Comparison of ENCODE assay signal across 16 cellular contexts in the genomic region with DNA sequence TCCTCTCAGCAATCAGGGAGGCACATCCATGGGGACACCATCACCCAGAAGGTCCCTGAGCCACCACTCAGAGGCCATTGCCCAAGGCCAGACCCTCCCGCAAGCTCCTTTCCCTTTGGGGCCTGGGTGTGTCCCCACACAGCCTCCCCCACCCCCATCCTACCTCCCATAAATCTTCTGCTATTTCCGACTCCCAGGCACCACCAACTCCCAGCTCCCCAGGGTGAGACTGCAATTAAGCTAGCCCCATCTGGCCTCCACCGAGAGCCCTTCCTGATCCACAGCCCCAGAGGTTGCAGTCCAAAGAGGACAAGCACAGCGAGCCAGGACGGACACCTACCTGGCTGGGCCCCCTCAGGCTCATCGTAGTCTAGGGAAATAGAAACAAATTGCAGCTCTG. TPM values are rescaled to one million over a fixed set of nuclear protein-coding genes. Genes with fewer than 3 reads are reported as not detected.
DNase-seq lines count a peak whose midpoint lies in the region; ATAC-seq and TF ChIP-seq lines count a peak whose summit lies in the region.
"Had no signal": no experiment of that assay in that cellular context is flagged by ENCODE, and none has a peak within 500 bp of the region (broad histone marks: within the 10 kb centered on the region; RNA-seq: fewer than 3 reads in every experiment).

No MANE protein-coding gene starts in this region.

- WGBS in endodermal cell (ENCODE audit: insufficient coverage in 1 of 2, insufficient read length in 1 of 2), 2 experiments, result 91% methylated on average over 6 of the region's 6 CpGs; no CpG with 5 or more reads in 1 of the 2 experiments

- no peak for ATAC-seq in stimulated activated effector memory CD8-positive, alpha-beta T cell treated with anti-CD3 and anti-CD28 coated beads, Interleukin-12 subunit alpha, Interleukin-12 subunit beta, amount 100 ng/mL, for 72 hours
- no peak for ATAC-seq in stimulated activated naive CD8-positive, alpha-beta T cell treated with anti-CD3 and anti-CD28 coated beads, Interleukin-15, Interleukin-2, amounts not matched to agents 100 U/mL and 50 U/mL, for 24 hours

- H3K27me3 Mint-ChIP-seq in endodermal cell (ENCODE audit: insufficient read depth), result no peaks in the 10 kb centered on the region
- H3K27me3 Mint-ChIP-seq: activated B cell treated with CpG ODN at 0.5 μM for 24 hours; stimulated activated naive CD8-positive, alpha-beta T cell treated with anti-CD3 and anti-CD28 coated beads, Interleukin-15, Interleukin-2, amounts not matched to agents 100 ng/mL and 50 ng/mL, for 24 hours had no signal

- peaks cover 33% of the 10 kb centered on the region for H3K4me1 Mint-ChIP-seq in stimulated activated effector memory CD8-positive, alpha-beta T cell treated with anti-CD3 and anti-CD28 coated beads, Interleukin-12 subunit alpha, Interleukin-12 subunit beta, amount 100 ng/mL, for 72 hours
- peaks cover 5% of the 10 kb centered on the region for H3K4me1 Mint-ChIP-seq in endodermal cell

- H3K36me3 Mint-ChIP-seq in stimulated activated effector memory CD8-positive, alpha-beta T cell treated with anti-CD3 and anti-CD28 coated beads, Interleukin-12 subunit alpha, Interleukin-12 subunit beta, amount 100 ng/mL, for 72 hours, result peaks cover 82% of the 10 kb centered on the region
- peaks cover 19% of the 10 kb centered on the region for H3K36me3 Mint-ChIP-seq in endodermal cell (ENCODE audit: low read depth)

- H3K27me3 ChIP-seq in WERI-Rb-1 (ENCODE audit: insufficient read depth, low read depth, severe bottlenecking) (no peaks in the 10 kb centered on the region), endodermal cell (ENCODE audit: control insufficient read depth, insufficient read depth, low read length, poor library complexity, severe bottlenecking) (no peaks in the 10 kb centered on the region)

- H3K36me3 ChIP-seq in WERI-Rb-1 (peaks cover 11% of the 10 kb centered on the region), endodermal cell (ENCODE audit: control insufficient read depth, insufficient read depth, low read length) (peaks cover 32% of the 10 kb centered on the region)

- peak overlapping the region; percentile 34 for H3K27ac ChIP-seq in WERI-Rb-1
- no peak overlapping the region for H3K27ac ChIP-seq in endodermal cell (ENCODE audit: low read depth, low read length)
- H3K27ac ChIP-seq: HL-60 had no signal

- H3K4me3 ChIP-seq in WERI-Rb-1 (ENCODE audit: low read depth, low read length) (no peak overlapping the region), fibroblast of villous mesenchyme (ENCODE audit: low read depth, low read length) (no peak overlapping the region), endodermal cell (ENCODE audit: low read length) (no peak overlapping the region)

- peak; percentile 53 for DNase-seq in D341Med (ENCODE audit: low spot score)
- peak; percentile 78 for DNase-seq in WERI-Rb-1
- peak; percentile 60 for DNase-seq in fibroblast of villous mesenchyme (ENCODE audit: low read depth)
- DNase-seq in stimulated activated effector memory CD8-positive, alpha-beta T cell treated with anti-CD3 and anti-CD28 coated beads, Interleukin-12 subunit alpha, Interleukin-12 subunit beta, amount 100 ng/mL, for 72 hours (ENCODE audit: low spot score in 2 of 2), result no peak
- DNase-seq in glomerular visceral epithelial cell (ENCODE audit: extremely low spot score), result no peak
- no peak for DNase-seq in stimulated activated naive CD8-positive, alpha-beta T cell treated with anti-CD3 and anti-CD28 coated beads, Interleukin-15, Interleukin-2, amounts not matched to agents 100 U/mL and 50 U/mL, for 24 hours
- DNase-seq in T-helper 9 cell, result no peak
- DNase-seq in endodermal cell, result no peak
- DNase-seq: activated B cell treated with CpG ODN at 0.5 μM for 24 hours; effector memory CD4-positive, alpha-beta T cell; NCI-H2171 treated with DMSO at 0.1 percent for 48 hours; SK-N-SH; stimulated activated CD4-positive, alpha-beta T cell treated with anti-CD3 and anti-CD28 coated beads, Interleukin-4, amount 100 ng/mL, for 24 hours had no signal

- no peak overlapping the region for H3K4me3 Mint-ChIP-seq in stimulated activated effector memory CD8-positive, alpha-beta T cell treated with anti-CD3 and anti-CD28 coated beads, Interleukin-12 subunit alpha, Interleukin-12 subunit beta, amount 100 ng/mL, for 72 hours
- no peak overlapping the region for H3K4me3 Mint-ChIP-seq in endodermal cell
- H3K4me3 Mint-ChIP-seq: activated B cell treated with CpG ODN at 0.5 μM for 24 hours; stimulated activated naive CD8-positive, alpha-beta T cell treated with anti-CD3 and anti-CD28 coated beads, Interleukin-15, Interleukin-2, amounts not matched to agents 100 ng/mL and 50 ng/mL, for 24 hours had no signal

- no peaks in the 10 kb centered on the region for H3K9me3 Mint-ChIP-seq in stimulated activated effector memory CD8-positive, alpha-beta T cell treated with anti-CD3 and anti-CD28 coated beads, Interleukin-12 subunit alpha, Interleukin-12 subunit beta, amount 100 ng/mL, for 72 hours
- H3K9me3 Mint-ChIP-seq in endodermal cell, result no peaks in the 10 kb centered on the region
- H3K9me3 Mint-ChIP-seq: activated B cell treated with CpG ODN at 0.5 μM for 24 hours; stimulated activated naive CD8-positive, alpha-beta T cell treated with anti-CD3 and anti-CD28 coated beads, Interleukin-15, Interleukin-2, amounts not matched to agents 100 ng/mL and 50 ng/mL, for 24 hours had no signal

- TF ChIP-seq CTCF in WERI-Rb-1 (IDR thresholded peaks at IDR 0.05; ENCODE audit: low read depth, low read length) (no peak), fibroblast of villous mesenchyme (IDR thresholded peaks at IDR 0.05; ENCODE audit: insufficient read depth, low read depth, low read length) (no peak), endodermal cell (conservative IDR thresholded peaks at IDR 0.05) (no peak)

- H3K9me3 ChIP-seq in WERI-Rb-1 (ENCODE audit: severe bottlenecking) (no peaks in the 10 kb centered on the region), endodermal cell (ENCODE audit: control insufficient read depth, low read length) (no peaks in the 10 kb centered on the region)
- H3K9me3 ChIP-seq: SK-N-SH had no signal

- H3K9ac ChIP-seq in endodermal cell (ENCODE audit: extremely low read depth, low read length, poor library complexity, severe bottlenecking), result no peak overlapping the region
- H3K9ac ChIP-seq: SK-N-SH had no signal

- peaks cover 5% of the 10 kb centered on the region for H3K4me1 ChIP-seq in endodermal cell (ENCODE audit: control insufficient read depth, insufficient read depth, low read length)

- H3K27ac Mint-ChIP-seq in stimulated activated effector memory CD8-positive, alpha-beta T cell treated with anti-CD3 and anti-CD28 coated beads, Interleukin-12 subunit alpha, Interleukin-12 subunit beta, amount 100 ng/mL, for 72 hours, result peak overlapping the region; percentile 89
- H3K27ac Mint-ChIP-seq in endodermal cell, result no peak overlapping the region
- H3K27ac Mint-ChIP-seq: activated B cell treated with CpG ODN at 0.5 μM for 24 hours; stimulated activated naive CD8-positive, alpha-beta T cell treated with anti-CD3 and anti-CD28 coated beads, Interleukin-15, Interleukin-2, amounts not matched to agents 100 ng/mL and 50 ng/mL, for 24 hours had no signal

RNA-seq across cellular contexts. Expression of a gene that starts 6.3 kb away (rescaled TPM):
- total RNA-seq in fibroblast of villous mesenchyme, result 62.2 and 82.1 TPM in 2 replicates
- total RNA-seq in endodermal cell, result 10 to 100 TPM; 53.4 to 56.6 TPM
- polyA plus RNA-seq in endodermal cell (2013, experiment 1 of 2), result 27.0 TPM
- 28.4 TPM for polyA plus RNA-seq in endodermal cell (2013, experiment 2 of 2)

RNA-seq across cellular contexts. Expression of a gene that starts 6.7 kb away (rescaled TPM):
- 12.1 and 17.4 TPM in 2 replicates for total RNA-seq in fibroblast of villous mesenchyme
- total RNA-seq in endodermal cell, result 10 to 100 TPM; 13.2 to 18.9 TPM
- 8.9 TPM for polyA plus RNA-seq in endodermal cell (2013, experiment 1 of 2)
- 6.5 TPM for polyA plus RNA-seq in endodermal cell (2013, experiment 2 of 2)

RNA-seq across cellular contexts. Expression of a gene that starts 24.9 kb away (rescaled TPM):
- not detected in 2 replicates for total RNA-seq in fibroblast of villous mesenchyme
- 1 to 10 TPM in 1 of 2 donors, under 1 TPM in 1; 0.89 to 1.5 TPM for total RNA-seq in endodermal cell
- 0.93 TPM for polyA plus RNA-seq in endodermal cell (2013, experiment 1 of 2)
- polyA plus RNA-seq in endodermal cell (2013, experiment 2 of 2), result 0.62 TPM
- total RNA-seq: activated B cell treated with CpG ODN at 0.5 μM for 24 hours, H1 had no signal

Comparison
In these comparisons a context has a peak if more than half of its experiments do, and no peak if none do; other contexts are left out.
1. DNase-seq: peak in D341Med (single experiment), WERI-Rb-1 (single experiment) and fibroblast of villous mesenchyme (single experiment); none in stimulated activated effector memory CD8-positive, alpha-beta T cell treated with anti-CD3 and anti-CD28 coated beads, Interleukin-12 subunit alpha, Interleukin-12 subunit beta, amount 100 ng/mL, for 72 hours (0 of 2), glomerular visceral epithelial cell (single experiment), stimulated activated naive CD8-positive, alpha-beta T cell treated with anti-CD3 and anti-CD28 coated beads, Interleukin-15, Interleukin-2, amounts not matched to agents 100 U/mL and 50 U/mL, for 24 hours (single experiment), T-helper 9 cell (single experiment) and endodermal cell (single experiment).